In the genomic region with DNA sequence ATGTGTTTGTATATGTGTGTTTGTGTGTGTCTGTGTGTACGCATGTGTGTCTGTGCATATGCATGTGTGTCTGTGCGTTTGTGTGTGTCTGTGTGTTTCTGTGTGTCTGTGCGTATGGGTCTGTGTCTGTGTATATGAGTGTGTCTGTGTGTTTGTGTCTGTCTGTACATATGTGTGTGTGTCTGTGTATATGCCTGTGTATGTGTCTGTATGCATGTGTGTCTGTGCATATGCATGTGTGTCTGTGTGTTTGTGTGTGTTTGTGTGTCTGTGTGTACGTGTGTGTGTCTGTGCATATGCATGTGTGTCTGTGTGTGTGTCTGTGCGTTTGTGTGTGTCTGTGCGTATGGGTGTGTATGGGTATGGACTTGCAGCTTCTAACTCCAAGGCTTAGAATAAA, we compare ENCODE assay signal across 21 cellular contexts.
"Had no signal": no experiment of that assay in that cellular context is flagged by ENCODE, and none has a peak within 500 bp of the region (broad histone marks: within the 10 kb centered on the region; RNA-seq: fewer than 3 reads in every experiment).

No MANE protein-coding gene starts in this region.

- H3K27ac Mint-ChIP-seq: immature natural killer cell; memory B cell; nephron; stimulated activated naive B cell treated with anti-CD40 and anti-IgM and Interleukin-4, amounts not matched to agents 10 μg/mL and 1 μg/mL and 100 μg/mL, for 72 hours; stimulated activated naive CD8-positive, alpha-beta T cell treated with anti-CD3 and anti-CD28 coated beads, Interleukin-15, amount 100 ng/mL, for 72 hours had no signal

- H3K27me3 ChIP-seq: esophagus squamous epithelium, gastroesophageal sphincter, spleen, testis, tibial nerve had no signal

- FAIRE-seq: keratinocyte had no signal

- H3K36me3 Mint-ChIP-seq: immature natural killer cell had no signal

- H3K4me1 ChIP-seq: esophagus squamous epithelium, gastroesophageal sphincter, left ventricle myocardium inferior, lower lobe of right lung, psoas muscle, spleen, testis, tibial nerve had no signal

- H3K4me1 Mint-ChIP-seq: immature natural killer cell, naive B cell, nephron had no signal

- H3K27me3 Mint-ChIP-seq: memory B cell; naive B cell; stimulated activated naive B cell treated with anti-CD40 and anti-IgM and Interleukin-4, amounts not matched to agents 10 μg/mL and 1 μg/mL and 100 μg/mL, for 72 hours; stimulated activated naive CD8-positive, alpha-beta T cell treated with anti-CD3 and anti-CD28 coated beads, Interleukin-15, amount 100 ng/mL, for 72 hours had no signal

- H3K9me3 Mint-ChIP-seq: nephron had no signal

- H3K4me3 ChIP-seq: esophagus squamous epithelium, gastroesophageal sphincter, left ventricle myocardium inferior, lower lobe of right lung, psoas muscle, spleen, testis, tibial nerve had no signal

- DNase-seq: esophagus squamous epithelium; foreskin fibroblast; immature natural killer cell; left ventricle myocardium inferior; lower lobe of right lung; naive B cell; psoas muscle; retina; spleen; stimulated activated CD4-positive, alpha-beta T cell treated with anti-CD3 and anti-CD28 coated beads, Interleukin-15, amount 100 ng/mL, for 24 hours; stimulated activated CD4-positive, alpha-beta T cell treated with anti-CD3 and anti-CD28 coated beads, Interleukin-1b, Interleukin-23, amount 100 ng/mL, for 48 hours; stimulated activated CD4-positive, alpha-beta T cell treated with anti-CD3 and anti-CD28 coated beads, Interleukin-4, amount 100 ng/mL, for 24 hours; stimulated activated naive B cell treated with anti-CD40 and anti-IgM and Interleukin-4, amounts not matched to agents 10 μg/mL and 1 μg/mL and 100 μg/mL, for 72 hours; stimulated activated naive CD8-positive, alpha-beta T cell treated with anti-CD3 and anti-CD28 coated beads, Interleukin-15, amount 100 ng/mL, for 72 hours; testis had no signal

- H3K27ac ChIP-seq: esophagus squamous epithelium, gastroesophageal sphincter, left ventricle myocardium inferior, lower lobe of right lung, psoas muscle, spleen, testis, tibial nerve had no signal

- H3K9me3 ChIP-seq: esophagus squamous epithelium, gastroesophageal sphincter, left ventricle myocardium inferior, lower lobe of right lung, psoas muscle, testis, tibial nerve had no signal

- H3K36me3 ChIP-seq: esophagus squamous epithelium, gastroesophageal sphincter, left ventricle myocardium inferior, lower lobe of right lung, spleen, tibial nerve had no signal

- H3K4me3 Mint-ChIP-seq: immature natural killer cell; memory B cell; naive B cell; nephron; stimulated activated naive B cell treated with anti-CD40 and anti-IgM and Interleukin-4, amounts not matched to agents 10 μg/mL and 1 μg/mL and 100 μg/mL, for 72 hours; stimulated activated naive CD8-positive, alpha-beta T cell treated with anti-CD3 and anti-CD28 coated beads, Interleukin-15, amount 100 ng/mL, for 72 hours had no signal

- ATAC-seq: gastroesophageal sphincter; lower lobe of right lung; psoas muscle; sciatic nerve; stimulated activated naive B cell treated with anti-CD40 and anti-IgM and Interleukin-4, amounts not matched to agents 10 μg/mL and 1 μg/mL and 100 μg/mL, for 72 hours; stimulated activated naive CD8-positive, alpha-beta T cell treated with anti-CD3 and anti-CD28 coated beads, Interleukin-15, amount 100 ng/mL, for 72 hours had no signal
